ENCODE assay signal across 26 cellular contexts in the genomic region with DNA sequence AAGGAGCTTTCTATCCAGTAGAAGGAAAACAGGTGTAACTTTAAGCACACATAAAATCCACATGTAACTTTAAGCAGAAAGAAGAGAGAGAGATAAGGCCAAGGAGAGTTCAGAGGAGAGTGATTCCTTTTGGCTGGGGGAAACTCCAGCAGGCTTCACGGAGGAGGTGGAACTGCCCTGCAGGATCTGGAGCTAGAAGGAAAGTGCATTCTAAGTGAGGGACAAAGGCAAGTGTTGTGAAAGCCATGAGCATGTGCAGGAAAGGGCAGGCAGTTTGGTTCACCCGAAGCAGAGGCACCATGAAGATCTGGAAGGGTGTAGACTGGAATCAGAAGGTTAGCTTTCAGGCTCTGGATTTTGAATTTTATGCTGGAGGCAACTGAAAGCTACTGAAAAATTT. TPM values are rescaled to one million over a fixed set of nuclear protein-coding genes. Genes with fewer than 3 reads are reported as not detected.
DNase-seq lines count a peak whose midpoint lies in the region; ATAC-seq and TF ChIP-seq lines count a peak whose summit lies in the region.
"Had no signal": no experiment of that assay in that cellular context is flagged by ENCODE, and none has a peak within 500 bp of the region (broad histone marks: within the 10 kb centered on the region; RNA-seq: fewer than 3 reads in every experiment).

No MANE protein-coding gene starts in this region.

- H3K27ac ChIP-seq in DND-41 (ENCODE audit: low read length) (peak overlapping the region; percentile 45), OCI-LY1 (ENCODE audit: low read depth, low read length, poor library complexity, severe bottlenecking) (peak overlapping the region; percentile 98), neuronal stem cell (replicated peaks; ENCODE audit: low read length) (no peak overlapping the region)
- H3K27ac ChIP-seq: BLaER1 treated with 17β-estradiol and CSF1 and Interleukin-3, amounts not matched to agents 10 nM and 100 nM; KMS-11; Peyer's patch had no signal

- peak overlapping the region; percentile 20 for H2AK5ac ChIP-seq in neuronal stem cell (ENCODE audit: low read depth, low read length)

- no peak overlapping the region for H2BK5ac ChIP-seq in neuronal stem cell (ENCODE audit: low read length)

- H3K4me3 Mint-ChIP-seq in WTC11 (no peak overlapping the region), CD14-positive monocyte (no peak overlapping the region)
- H3K4me3 Mint-ChIP-seq in activated T-cell treated with anti-CD3 and anti-CD28 coated beads, Interleukin-2, amount 50 U/mL, for 24 hours = no peak overlapping the region
- H3K4me3 Mint-ChIP-seq: CD4-positive, alpha-beta memory T cell; H9; HFFc6 had no signal

- intact Hi-C loops in CD14-positive monocyte (cut with micrococcal nuclease) = no loop called here

- no peak overlapping the region for H3K4ac ChIP-seq in neuronal stem cell (ENCODE audit: low read length)

- H3K27me3 ChIP-seq in DND-41 (ENCODE audit: insufficient read depth, low read length, poor library complexity) (no peaks in the 10 kb centered on the region), OCI-LY1 (ENCODE audit: insufficient read depth, low read length) (no peaks in the 10 kb centered on the region), neuronal stem cell (ENCODE audit: control insufficient read depth in 3 of 3, insufficient read depth in 3 of 3, low read depth in 1 of 3, low read length in 3 of 3) (no peaks in the 10 kb centered on the region)
- H3K27me3 ChIP-seq: BLaER1 treated with 17β-estradiol and CSF1 and Interleukin-3, amounts not matched to agents 10 nM and 100 nM; Peyer's patch had no signal

- H3K27ac Mint-ChIP-seq in WTC11 (no peak overlapping the region), CD14-positive monocyte (peak overlapping the region in 1 of 7 donors; percentile 62)
- no peak overlapping the region for H3K27ac Mint-ChIP-seq in activated T-cell treated with anti-CD3 and anti-CD28 coated beads, Interleukin-2, amount 50 U/mL, for 24 hours
- H3K27ac Mint-ChIP-seq: CD4-positive, alpha-beta memory T cell; HFFc6 had no signal

- TF ChIP-seq CTCF in DND-41 (IDR thresholded peaks at IDR 0.05; ENCODE audit: borderline replicate concordance, extremely low read depth, low read length, poor library complexity, severe bottlenecking) (no peak), OCI-LY1 (IDR thresholded peaks at IDR 0.05; ENCODE audit: low read length) (no peak), WTC11 (IDR thresholded peaks at IDR 0.05) (no peak), CD14-positive monocyte (IDR thresholded peaks at IDR 0.05) (no peak)

- DNase-seq in DND-41 = no peak
- DNase-seq in WTC11 (ENCODE audit: low spot score) = no peak
- no peak for DNase-seq in neuronal stem cell (ENCODE audit: low spot score)
- DNase-seq in CD14-positive monocyte (ENCODE audit: low spot score) = no peak
- no peak for DNase-seq in effector CD4-positive, alpha-beta T cell
- no peak for DNase-seq in activated T-cell treated with anti-CD3 and anti-CD28 coated beads, Interleukin-2, amount 50 U/mL, for 24 hours
- DNase-seq: CD4-positive, alpha-beta memory T cell; COR-L47; DMS53; H9; HFFc6; IMR-90; NCI-H1048; NCI-H1417; NCI-H1694; NCI-H2081 treated with DMSO at 0.1 percent for 48 hours; NCI-H2171; NCI-H226; NCI-H510A treated with DMSO at 0.1 percent for 48 hours; NCI-H774; Peyer's patch; SIG-M5 had no signal

- H3K27me3 Mint-ChIP-seq in WTC11 (ENCODE audit: low read depth) (no peaks in the 10 kb centered on the region), CD14-positive monocyte (ENCODE audit: low read depth in 3 of 3) (peaks cover 0 to 1% (median 0%) of the 10 kb centered on the region in 3 donors)
- peaks cover 4% of the 10 kb centered on the region for H3K27me3 Mint-ChIP-seq in activated T-cell treated with anti-CD3 and anti-CD28 coated beads, Interleukin-2, amount 50 U/mL, for 24 hours
- H3K27me3 Mint-ChIP-seq: CD4-positive, alpha-beta memory T cell had no signal

- ATAC-seq in DND-41 (ENCODE audit: insufficient read depth, low read depth) (no peak), WTC11 (no peak)
- ATAC-seq: SK-N-SH treated with all-trans-retinoic acid at 6 μM for 48 hours had no signal

- no peak overlapping the region for H2BK12ac ChIP-seq in neuronal stem cell (ENCODE audit: low read length)

- H4K91ac ChIP-seq in neuronal stem cell (ENCODE audit: low read depth, low read length, poor library complexity) = no peak overlapping the region

- peak overlapping the region; percentile 45; the same call in 1 of the 2 replicates for H2AFZ ChIP-seq in DND-41 (ENCODE audit: low read depth, low read length)
- H2AFZ ChIP-seq in OCI-LY1 (ENCODE audit: low read length) = no peak overlapping the region
- no peak overlapping the region for H2AFZ ChIP-seq in neuronal stem cell (ENCODE audit: low read length)

- no peaks in the 10 kb centered on the region for H3K36me3 ChIP-seq in DND-41 (ENCODE audit: insufficient read depth, low read length)
- no peaks in the 10 kb centered on the region for H3K36me3 ChIP-seq in OCI-LY1 (ENCODE audit: insufficient read depth, low read length)
- H3K36me3 ChIP-seq in neuronal stem cell (replicated peaks in 1 of 2; ENCODE audit: control insufficient read depth in 2 of 2, insufficient read depth in 2 of 2, low read length in 2 of 2) = no peaks in the 10 kb centered on the region
- H3K36me3 ChIP-seq: BLaER1 treated with 17β-estradiol and CSF1 and Interleukin-3, amounts not matched to agents 10 nM and 100 nM; Peyer's patch had no signal

- H2BK120ac ChIP-seq in neuronal stem cell (ENCODE audit: low read depth, low read length) = no peak overlapping the region

- H3K4me1 ChIP-seq in DND-41 (ENCODE audit: insufficient read depth, low read length) (peaks cover 52% of the 10 kb centered on the region), OCI-LY1 (ENCODE audit: insufficient read depth, low read length, severe bottlenecking) (peaks cover 78% of the 10 kb centered on the region), neuronal stem cell (ENCODE audit: control insufficient read depth in 2 of 2, insufficient read depth in 1 of 2, low read depth in 1 of 2, low read length in 2 of 2) (peaks cover 7 to 11% of the 10 kb centered on the region in 2 donors)

- peaks cover 25% of the 10 kb centered on the region for H3K4me1 Mint-ChIP-seq in WTC11
- H3K4me1 Mint-ChIP-seq in CD14-positive monocyte = peaks cover 35% of the 10 kb centered on the region
- H3K4me1 Mint-ChIP-seq in activated T-cell treated with anti-CD3 and anti-CD28 coated beads, Interleukin-2, amount 50 U/mL, for 24 hours (ENCODE audit: low read depth) = peaks cover 28% of the 10 kb centered on the region

- H3K9me2 ChIP-seq in OCI-LY1 (ENCODE audit: low read depth, low read length) = no peaks in the 10 kb centered on the region

- H3K36me3 Mint-ChIP-seq in WTC11 (no peaks in the 10 kb centered on the region), CD14-positive monocyte (no peaks in the 10 kb centered on the region)
- H3K36me3 Mint-ChIP-seq in activated T-cell treated with anti-CD3 and anti-CD28 coated beads, Interleukin-2, amount 50 U/mL, for 24 hours (ENCODE audit: low read depth) = no peaks in the 10 kb centered on the region
- H3K36me3 Mint-ChIP-seq: CD4-positive, alpha-beta memory T cell had no signal

- no peak overlapping the region for H3K23ac ChIP-seq in neuronal stem cell (ENCODE audit: low read depth, low read length, poor library complexity)

- WGBS in neuronal stem cell (ENCODE audit: extremely low coverage in 2 of 2, insufficient read length in 2 of 2, insufficient replicate concordance in 1 of 2), 2 donors = no CpG with 5 or more reads among the region's 2 CpGs

- no peaks in the 10 kb centered on the region for H3K79me1 ChIP-seq in neuronal stem cell (ENCODE audit: low read depth, low read length)

- no peak overlapping the region for H3K14ac ChIP-seq in neuronal stem cell (ENCODE audit: low read length)

- CTCF ChIA-PET in WTC11 (lab: Charles Lee) = interaction anchor here (1.1 to 1.8 kb wide), 5 partner anchors 10 to 207 kb away, joined by 3 to 10 read pairs (median 3); no protein-coding TSS in a partner anchor

- H3K4me2 ChIP-seq in DND-41 (ENCODE audit: insufficient read depth, low read length) (no peak overlapping the region), OCI-LY1 (ENCODE audit: low read length) (no peak overlapping the region), neuronal stem cell (ENCODE audit: insufficient read depth, low read length, poor library complexity, severe bottlenecking) (no peak overlapping the region)
- H3K4me2 ChIP-seq: BLaER1 treated with 17β-estradiol and CSF1 and Interleukin-3, amounts not matched to agents 10 nM and 100 nM; KMS-11 had no signal

- H3K9me3 ChIP-seq in DND-41 (ENCODE audit: insufficient read depth, low read length, severe bottlenecking) = no peaks in the 10 kb centered on the region
- no peaks in the 10 kb centered on the region for H3K9me3 ChIP-seq in OCI-LY1 (ENCODE audit: low read length)
- H3K9me3 ChIP-seq in neuronal stem cell (replicated peaks in 1 of 2; ENCODE audit: control insufficient read depth in 2 of 2, insufficient read depth in 1 of 2, low read depth in 1 of 2, low read length in 2 of 2) = no peaks in the 10 kb centered on the region
- H3K9me3 ChIP-seq: BLaER1 treated with 17β-estradiol and CSF1 and Interleukin-3, amounts not matched to agents 10 nM and 100 nM; Peyer's patch had no signal

- H3K9ac ChIP-seq in DND-41 (ENCODE audit: low read depth, low read length) = no peak overlapping the region
- no peak overlapping the region for H3K9ac ChIP-seq in OCI-LY1 (ENCODE audit: low read length)
- H3K9ac ChIP-seq in neuronal stem cell (ENCODE audit: low read depth, low read length, poor library complexity) = no peak overlapping the region
- H3K9ac ChIP-seq: BLaER1 treated with 17β-estradiol and CSF1 and Interleukin-3, amounts not matched to agents 10 nM and 100 nM; KMS-11 had no signal

- H3K18ac ChIP-seq in neuronal stem cell (ENCODE audit: low read length) = no peak overlapping the region

- no peak overlapping the region for H4K8ac ChIP-seq in neuronal stem cell (ENCODE audit: low read depth, low read length)

- no peaks in the 10 kb centered on the region for H4K20me1 ChIP-seq in DND-41 (ENCODE audit: insufficient read depth, low read length)
- no peaks in the 10 kb centered on the region for H4K20me1 ChIP-seq in OCI-LY1 (ENCODE audit: insufficient read depth, low read length)
- H4K20me1 ChIP-seq: BLaER1 treated with 17β-estradiol and CSF1 and Interleukin-3, amounts not matched to agents 10 nM and 100 nM had no signal

- no peaks in the 10 kb centered on the region for H3F3A ChIP-seq in OCI-LY1 (ENCODE audit: insufficient read depth, low read length)

- no peak overlapping the region for H2BK15ac ChIP-seq in neuronal stem cell (ENCODE audit: low read length)

- H3K4me3 ChIP-seq in DND-41 (ENCODE audit: low read depth in 1 of 2, low read length in 2 of 2) (no peak overlapping the region), OCI-LY1 (ENCODE audit: low read depth, low read length, poor library complexity, severe bottlenecking) (no peak overlapping the region), neuronal stem cell (ENCODE audit: low read length in 2 of 2) (no peak overlapping the region)
- H3K4me3 ChIP-seq: BLaER1 treated with 17β-estradiol and CSF1 and Interleukin-3, amounts not matched to agents 10 nM and 100 nM; Peyer's patch had no signal

- no peaks in the 10 kb centered on the region for H3K9me3 Mint-ChIP-seq in WTC11
- H3K9me3 Mint-ChIP-seq in CD14-positive monocyte = no peaks in the 10 kb centered on the region
- no peaks in the 10 kb centered on the region for H3K9me3 Mint-ChIP-seq in activated T-cell treated with anti-CD3 and anti-CD28 coated beads, Interleukin-2, amount 50 U/mL, for 24 hours
- H3K9me3 Mint-ChIP-seq: CD4-positive, alpha-beta memory T cell; H9; HFFc6 had no signal

- POLR2A ChIA-PET in WTC11 (lab: Charles Lee) = interaction anchor here (2.0 kb wide), 1 partner anchor 46 kb away, joined by 5 read pairs; a partner anchor contains a TSS

- H3K79me2 ChIP-seq in DND-41 (ENCODE audit: insufficient read depth, low read length) (no peaks in the 10 kb centered on the region), OCI-LY1 (ENCODE audit: insufficient read depth, low read length) (no peaks in the 10 kb centered on the region)

RNA-seq across cellular contexts. Expression of a gene that starts 46.3 kb away (rescaled TPM):
- total RNA-seq in WTC11 (2021) = 20.8 to 34.5 TPM (median 24.0 TPM) in 3 replicates
- 58.6 TPM for polyA plus RNA-seq in neuronal stem cell (2013, experiment 1 of 2)
- 59.0 TPM for polyA plus RNA-seq in neuronal stem cell (2013, experiment 2 of 2)
- polyA plus RNA-seq in CD14-positive monocyte = 1 to 10 TPM; 7.5 to 9.6 TPM
